Comparison of ENCODE assay signal across 1 cellular context in genomic region chr3:72155391-72156064, GRCh38.
TF ChIP-seq lines count a peak whose summit lies in the region.

No MANE protein-coding gene starts in this region.

TF ChIP-seq in K562, 482 proteins besides CTCF, POLR2A, EP300 and RAD21 (continued from another document):
- no peak for TF ChIP-seq ASH1L (IDR thresholded peaks at IDR 0.05; ENCODE audit: borderline replicate concordance, low read depth, partially characterized antibody)
- TF ChIP-seq ZNF75A (CRISPR knock-in tag; IDR thresholded peaks at IDR 0.05), result no peak
- TF ChIP-seq MGA (IDR thresholded peaks at IDR 0.05), result peak; percentile 97
- peak; percentile 66; the same call in 1 of the 2 replicates for TF ChIP-seq ZNF644 (tag; IDR thresholded peaks at IDR 0.05; ENCODE audit: low read depth)
- peak; percentile 79; the same call in 1 of the 2 replicates for TF ChIP-seq DMBX1 (CRISPR knock-in tag; IDR thresholded peaks at IDR 0.05; ENCODE audit: borderline replicate concordance)
- TF ChIP-seq HLTF (IDR thresholded peaks at IDR 0.05), result no peak
- no peak for TF ChIP-seq ZNF224 (CRISPR knock-in tag; IDR thresholded peaks at IDR 0.05)
- 0 out of 4 replicates have a peak, but pooled peaks of 1 of the 2 experiments have one; percentile 6 for TF ChIP-seq RCOR1 (IDR thresholded peaks at IDR 0.05; ENCODE audit: borderline replicate concordance in 1 of 2, low read depth in 2 of 2, low read length in 2 of 2)
- no peak for TF ChIP-seq WHSC1 (IDR thresholded peaks at IDR 0.05; ENCODE audit: low read length)
- no peak for TF ChIP-seq CBX2 (IDR thresholded peaks at IDR 0.05; ENCODE audit: insufficient read depth, low read length, poor library complexity, severe bottlenecking)
- no peak for TF ChIP-seq SLC30A9 (CRISPR knock-in tag; IDR thresholded peaks at IDR 0.05)
- TF ChIP-seq, protein P1, sequence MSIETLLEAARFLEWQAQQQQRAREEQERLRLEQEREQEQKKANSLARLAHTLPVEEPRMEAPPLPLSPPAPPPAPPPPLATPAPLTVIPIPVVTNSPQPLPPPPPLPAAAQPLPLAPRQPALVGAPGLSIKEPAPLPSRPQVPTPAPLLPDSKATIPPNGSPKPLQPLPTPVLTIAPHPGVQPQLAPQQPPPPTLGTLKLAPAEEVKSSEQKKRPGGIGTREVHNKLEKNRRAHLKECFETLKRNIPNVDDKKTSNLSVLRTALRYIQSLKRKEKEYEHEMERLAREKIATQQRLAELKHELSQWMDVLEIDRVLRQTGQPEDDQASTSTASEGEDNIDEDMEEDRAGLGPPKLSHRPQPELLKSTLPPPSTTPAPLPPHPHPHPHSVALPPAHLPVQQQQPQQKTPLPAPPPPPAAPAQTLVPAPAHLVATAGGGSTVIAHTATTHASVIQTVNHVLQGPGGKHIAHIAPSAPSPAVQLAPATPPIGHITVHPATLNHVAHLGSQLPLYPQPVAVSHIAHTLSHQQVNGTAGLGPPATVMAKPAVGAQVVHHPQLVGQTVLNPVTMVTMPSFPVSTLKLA (conservative IDR thresholded peaks at IDR 0.05), result peak in 1 of 2 experiments; percentile 42; a peak in 1 of 4 replicates
- TF ChIP-seq ZC3H11A (IDR thresholded peaks at IDR 0.05; ENCODE audit: low read depth, low read length), result no peak
- TF ChIP-seq TAL1 (IDR thresholded peaks at IDR 0.05), result peak; percentile 63
- TF ChIP-seq ZNF444 (CRISPR knock-in tag; IDR thresholded peaks at IDR 0.05), result no peak
- no peak for TF ChIP-seq FOXK2 (conservative IDR thresholded peaks at IDR 0.05 in 1 of 2, IDR thresholded peaks at IDR 0.05 in 1 of 2; ENCODE audit: low read depth in 2 of 2)
- 0 out of 2 replicates have a peak, but pooled peaks have one; percentile 22 for TF ChIP-seq LEF1 (IDR thresholded peaks at IDR 0.05)
- TF ChIP-seq ZKSCAN8 (CRISPR knock-in tag; IDR thresholded peaks at IDR 0.05), result 0 out of 2 replicates have a peak, but pooled peaks have one; percentile 32
- no peak for TF ChIP-seq ZNF274 (IDR thresholded peaks at IDR 0.05; ENCODE audit: borderline replicate concordance, low read depth, low read length)
- no peak for TF ChIP-seq EWSR1 (IDR thresholded peaks at IDR 0.05; ENCODE audit: borderline replicate concordance, low read depth, partially characterized antibody)
- TF ChIP-seq RBM25 (IDR thresholded peaks at IDR 0.05; ENCODE audit: low read depth, low read length, severe bottlenecking), result no peak
- TF ChIP-seq, protein P2, sequence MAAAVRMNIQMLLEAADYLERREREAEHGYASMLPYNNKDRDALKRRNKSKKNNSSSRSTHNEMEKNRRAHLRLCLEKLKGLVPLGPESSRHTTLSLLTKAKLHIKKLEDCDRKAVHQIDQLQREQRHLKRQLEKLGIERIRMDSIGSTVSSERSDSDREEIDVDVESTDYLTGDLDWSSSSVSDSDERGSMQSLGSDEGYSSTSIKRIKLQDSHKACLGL (CRISPR knock-in tag; IDR thresholded peaks at IDR 0.05; ENCODE audit: borderline replicate concordance, poor library complexity, severe bottlenecking), result no peak
- TF ChIP-seq L3MBTL2 (IDR thresholded peaks at IDR 0.05), result peak; percentile 88
- no peak for TF ChIP-seq MTA3 (IDR thresholded peaks at IDR 0.05; ENCODE audit: borderline replicate concordance)
- TF ChIP-seq, protein P3, sequence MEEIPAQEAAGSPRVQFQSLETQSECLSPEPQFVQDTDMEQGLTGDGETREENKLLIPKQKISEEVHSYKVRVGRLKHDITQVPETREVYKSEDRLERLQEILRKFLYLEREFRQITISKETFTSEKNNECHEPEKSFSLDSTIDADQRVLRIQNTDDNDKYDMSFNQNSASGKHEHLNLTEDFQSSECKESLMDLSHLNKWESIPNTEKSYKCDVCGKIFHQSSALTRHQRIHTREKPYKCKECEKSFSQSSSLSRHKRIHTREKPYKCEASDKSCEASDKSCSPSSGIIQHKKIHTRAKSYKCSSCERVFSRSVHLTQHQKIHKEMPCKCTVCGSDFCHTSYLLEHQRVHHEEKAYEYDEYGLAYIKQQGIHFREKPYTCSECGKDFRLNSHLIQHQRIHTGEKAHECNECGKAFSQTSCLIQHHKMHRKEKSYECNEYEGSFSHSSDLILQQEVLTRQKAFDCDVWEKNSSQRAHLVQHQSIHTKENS (CRISPR knock-in tag; IDR thresholded peaks at IDR 0.05), result no peak
- TF ChIP-seq, protein P4, sequence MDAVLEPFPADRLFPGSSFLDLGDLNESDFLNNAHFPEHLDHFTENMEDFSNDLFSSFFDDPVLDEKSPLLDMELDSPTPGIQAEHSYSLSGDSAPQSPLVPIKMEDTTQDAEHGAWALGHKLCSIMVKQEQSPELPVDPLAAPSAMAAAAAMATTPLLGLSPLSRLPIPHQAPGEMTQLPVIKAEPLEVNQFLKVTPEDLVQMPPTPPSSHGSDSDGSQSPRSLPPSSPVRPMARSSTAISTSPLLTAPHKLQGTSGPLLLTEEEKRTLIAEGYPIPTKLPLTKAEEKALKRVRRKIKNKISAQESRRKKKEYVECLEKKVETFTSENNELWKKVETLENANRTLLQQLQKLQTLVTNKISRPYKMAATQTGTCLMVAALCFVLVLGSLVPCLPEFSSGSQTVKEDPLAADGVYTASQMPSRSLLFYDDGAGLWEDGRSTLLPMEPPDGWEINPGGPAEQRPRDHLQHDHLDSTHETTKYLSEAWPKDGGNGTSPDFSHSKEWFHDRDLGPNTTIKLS (IDR thresholded peaks at IDR 0.05; ENCODE audit: borderline replicate concordance, low read depth), result 0 out of 2 replicates have a peak, but pooled peaks have one; percentile 20
- no peak for TF ChIP-seq ZBTB9 (CRISPR knock-in tag; IDR thresholded peaks at IDR 0.05)
TF ChIP-seq in K562: peak in this region for 63.
